In the genomic region with DNA sequence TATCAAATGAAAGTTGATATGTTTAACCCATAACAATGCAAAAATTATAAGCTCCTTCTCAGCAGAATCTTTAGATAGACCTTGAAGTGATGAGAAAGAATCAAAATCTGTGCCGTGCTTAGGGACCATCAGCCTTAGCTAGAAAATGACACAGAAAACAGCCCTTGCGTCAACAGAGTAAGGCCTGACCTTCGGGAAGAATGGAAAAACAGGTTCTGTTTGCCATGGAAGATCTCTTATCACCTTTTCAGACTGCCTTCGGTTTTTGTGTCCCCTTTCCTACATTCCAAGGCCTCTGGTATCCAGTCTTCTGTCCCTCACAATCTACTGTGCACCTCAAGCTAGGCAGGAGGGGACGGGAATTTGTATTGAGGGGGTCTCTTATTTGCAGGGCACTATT, we compare ENCODE assay signal across 1 cellular context.
TF ChIP-seq lines count a peak whose summit lies in the region.

No MANE protein-coding gene starts in this region.

TF ChIP-seq in HepG2, 621 proteins besides CTCF, POLR2A, EP300 and RAD21 (continued from another document and continues in another):
- no peak for TF ChIP-seq ZBED4 (CRISPR knock-in tag; IDR thresholded peaks at IDR 0.05; ENCODE audit: borderline replicate concordance)
- TF ChIP-seq EED (CRISPR knock-in tag; IDR thresholded peaks at IDR 0.05), result no peak
- TF ChIP-seq GTF2F1 (IDR thresholded peaks at IDR 0.05; ENCODE audit: low read length), result no peak
- no peak for TF ChIP-seq ZKSCAN5 (CRISPR knock-in tag; IDR thresholded peaks at IDR 0.05)
- no peak for TF ChIP-seq HBP1 (CRISPR knock-in tag; IDR thresholded peaks at IDR 0.05; ENCODE audit: low read depth)
- no peak for TF ChIP-seq HNRNPLL (IDR thresholded peaks at IDR 0.05; ENCODE audit: low read depth, low read length, poor library complexity, severe bottlenecking)
- no peak for TF ChIP-seq AFF4 (CRISPR knock-in tag; IDR thresholded peaks at IDR 0.05)
- TF ChIP-seq ZNF749 (CRISPR knock-in tag; IDR thresholded peaks at IDR 0.05; ENCODE audit: borderline replicate concordance), result no peak
- TF ChIP-seq ZMAT3 (CRISPR knock-in tag; conservative IDR thresholded peaks at IDR 0.05), result no peak
- TF ChIP-seq ZNF160 (CRISPR knock-in tag; IDR thresholded peaks at IDR 0.05), result no peak
- TF ChIP-seq CSRNP2 (CRISPR knock-in tag; conservative IDR thresholded peaks at IDR 0.05; ENCODE audit: low read depth), result no peak
- TF ChIP-seq PAF1 (CRISPR knock-in tag; IDR thresholded peaks at IDR 0.05), result no peak
- no peak for TF ChIP-seq KDM5A (IDR thresholded peaks at IDR 0.05; ENCODE audit: borderline replicate concordance, low read length)
- TF ChIP-seq, protein P1, sequence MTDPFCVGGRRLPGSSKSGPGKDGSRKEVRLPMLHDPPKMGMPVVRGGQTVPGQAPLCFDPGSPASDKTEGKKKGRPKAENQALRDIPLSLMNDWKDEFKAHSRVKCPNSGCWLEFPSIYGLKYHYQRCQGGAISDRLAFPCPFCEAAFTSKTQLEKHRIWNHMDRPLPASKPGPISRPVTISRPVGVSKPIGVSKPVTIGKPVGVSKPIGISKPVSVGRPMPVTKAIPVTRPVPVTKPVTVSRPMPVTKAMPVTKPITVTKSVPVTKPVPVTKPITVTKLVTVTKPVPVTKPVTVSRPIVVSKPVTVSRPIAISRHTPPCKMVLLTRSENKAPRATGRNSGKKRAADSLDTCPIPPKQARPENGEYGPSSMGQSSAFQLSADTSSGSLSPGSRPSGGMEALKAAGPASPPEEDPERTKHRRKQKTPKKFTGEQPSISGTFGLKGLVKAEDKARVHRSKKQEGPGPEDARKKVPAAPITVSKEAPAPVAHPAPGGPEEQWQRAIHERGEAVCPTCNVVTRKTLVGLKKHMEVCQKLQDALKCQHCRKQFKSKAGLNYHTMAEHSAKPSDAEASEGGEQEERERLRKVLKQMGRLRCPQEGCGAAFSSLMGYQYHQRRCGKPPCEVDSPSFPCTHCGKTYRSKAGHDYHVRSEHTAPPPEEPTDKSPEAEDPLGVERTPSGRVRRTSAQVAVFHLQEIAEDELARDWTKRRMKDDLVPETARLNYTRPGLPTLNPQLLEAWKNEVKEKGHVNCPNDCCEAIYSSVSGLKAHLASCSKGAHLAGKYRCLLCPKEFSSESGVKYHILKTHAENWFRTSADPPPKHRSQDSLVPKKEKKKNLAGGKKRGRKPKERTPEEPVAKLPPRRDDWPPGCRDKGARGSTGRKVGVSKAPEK (CRISPR knock-in tag; IDR thresholded peaks at IDR 0.05; ENCODE audit: borderline replicate concordance), result no peak
- 0 out of 2 replicates have a peak, but pooled peaks have one; percentile 42 for TF ChIP-seq ZNF614 (CRISPR knock-in tag; IDR thresholded peaks at IDR 0.05; ENCODE audit: borderline replicate concordance)
- peak; percentile 49 for TF ChIP-seq PAXIP1 (CRISPR knock-in tag; conservative IDR thresholded peaks at IDR 0.05)
- no peak for TF ChIP-seq ZNF549 (CRISPR knock-in tag; IDR thresholded peaks at IDR 0.05)
- TF ChIP-seq FOXC1 (CRISPR knock-in tag; IDR thresholded peaks at IDR 0.05; ENCODE audit: borderline replicate concordance), result no peak
- TF ChIP-seq ZBTB7B (CRISPR knock-in tag; IDR thresholded peaks at IDR 0.05), result no peak
- TF ChIP-seq ZNF777 (CRISPR knock-in tag; IDR thresholded peaks at IDR 0.05), result no peak
- no peak for TF ChIP-seq ZNF564 (CRISPR knock-in tag; IDR thresholded peaks at IDR 0.05)
- peak; percentile 31; the same call in 1 of the 2 replicates for TF ChIP-seq ZMYM3 (CRISPR knock-in tag; IDR thresholded peaks at IDR 0.05)
- TF ChIP-seq KAT8 (CRISPR knock-in tag; IDR thresholded peaks at IDR 0.05), result no peak
- no peak for TF ChIP-seq MATR3 (CRISPR knock-in tag; IDR thresholded peaks at IDR 0.05)
- no peak for TF ChIP-seq ZKSCAN1 (IDR thresholded peaks at IDR 0.05; ENCODE audit: low read length)
- no peak for TF ChIP-seq E2F1 (CRISPR knock-in tag; IDR thresholded peaks at IDR 0.05)
- TF ChIP-seq DMTF1 (CRISPR knock-in tag; IDR thresholded peaks at IDR 0.05), result no peak
- no peak for TF ChIP-seq SSRP1 (CRISPR knock-in tag; IDR thresholded peaks at IDR 0.05)
- TF ChIP-seq ZNF605 (CRISPR knock-in tag; IDR thresholded peaks at IDR 0.05), result 0 out of 2 replicates have a peak, but pooled peaks have one; percentile 34
- no peak for TF ChIP-seq ZNF530 (CRISPR knock-in tag; IDR thresholded peaks at IDR 0.05; ENCODE audit: low read depth)
- TF ChIP-seq ARNT2 (CRISPR knock-in tag; IDR thresholded peaks at IDR 0.05; ENCODE audit: low read depth), result no peak
- no peak for TF ChIP-seq ZNF414 (CRISPR knock-in tag; IDR thresholded peaks at IDR 0.05)
